Comparison of ENCODE assay signal across 1 cellular context in the genomic region with DNA sequence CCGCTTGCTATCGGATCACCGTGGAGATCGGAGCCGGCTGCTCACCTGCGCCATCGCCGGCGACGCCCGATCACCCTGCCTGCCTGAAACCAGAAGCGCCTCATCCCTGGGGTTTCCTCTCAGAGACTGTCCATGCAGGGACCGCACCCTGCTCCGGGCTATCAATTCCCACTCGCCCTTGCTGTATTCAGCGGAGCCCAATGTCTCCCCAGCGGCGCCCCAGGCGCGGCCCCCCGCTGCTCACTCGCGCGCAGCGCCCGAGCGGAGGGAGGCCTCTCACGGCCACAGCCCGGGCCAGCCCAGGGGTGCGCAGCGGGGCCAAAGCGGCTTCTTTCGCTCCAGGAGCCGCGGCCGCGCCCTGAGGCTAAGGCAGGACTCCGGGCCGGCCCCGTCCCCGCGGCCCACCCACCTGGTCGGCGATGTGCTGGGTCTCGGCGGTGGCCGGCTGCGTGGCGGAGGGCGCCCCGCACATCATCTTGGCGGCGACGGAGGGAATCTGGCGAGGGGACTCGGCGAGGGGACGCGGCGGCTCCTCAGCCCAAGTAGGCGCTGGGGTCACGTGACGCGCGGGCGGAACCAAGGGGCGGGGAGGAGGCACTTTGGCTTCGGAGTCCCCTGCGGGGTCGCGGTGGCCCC.
TF ChIP-seq lines count a peak whose summit lies in the region.

A gene with protein sequence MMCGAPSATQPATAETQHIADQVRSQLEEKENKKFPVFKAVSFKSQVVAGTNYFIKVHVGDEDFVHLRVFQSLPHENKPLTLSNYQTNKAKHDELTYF (minus strand): TSS at position 514 of the 636 bp plus-strand sequence. CDS start 39 bp downstream, at position 475.

TF ChIP-seq in K562, 482 proteins besides CTCF, POLR2A, EP300 and RAD21 (continued from another document):
- no peak for TF ChIP-seq ATF1 (CRISPR knock-in tag; IDR thresholded peaks at IDR 0.05)
- TF ChIP-seq ATF1 (tag; IDR thresholded peaks at IDR 0.05): peak; percentile 80
- TF ChIP-seq ZBED1 (IDR thresholded peaks at IDR 0.05): no peak
- TF ChIP-seq, protein P1, sequence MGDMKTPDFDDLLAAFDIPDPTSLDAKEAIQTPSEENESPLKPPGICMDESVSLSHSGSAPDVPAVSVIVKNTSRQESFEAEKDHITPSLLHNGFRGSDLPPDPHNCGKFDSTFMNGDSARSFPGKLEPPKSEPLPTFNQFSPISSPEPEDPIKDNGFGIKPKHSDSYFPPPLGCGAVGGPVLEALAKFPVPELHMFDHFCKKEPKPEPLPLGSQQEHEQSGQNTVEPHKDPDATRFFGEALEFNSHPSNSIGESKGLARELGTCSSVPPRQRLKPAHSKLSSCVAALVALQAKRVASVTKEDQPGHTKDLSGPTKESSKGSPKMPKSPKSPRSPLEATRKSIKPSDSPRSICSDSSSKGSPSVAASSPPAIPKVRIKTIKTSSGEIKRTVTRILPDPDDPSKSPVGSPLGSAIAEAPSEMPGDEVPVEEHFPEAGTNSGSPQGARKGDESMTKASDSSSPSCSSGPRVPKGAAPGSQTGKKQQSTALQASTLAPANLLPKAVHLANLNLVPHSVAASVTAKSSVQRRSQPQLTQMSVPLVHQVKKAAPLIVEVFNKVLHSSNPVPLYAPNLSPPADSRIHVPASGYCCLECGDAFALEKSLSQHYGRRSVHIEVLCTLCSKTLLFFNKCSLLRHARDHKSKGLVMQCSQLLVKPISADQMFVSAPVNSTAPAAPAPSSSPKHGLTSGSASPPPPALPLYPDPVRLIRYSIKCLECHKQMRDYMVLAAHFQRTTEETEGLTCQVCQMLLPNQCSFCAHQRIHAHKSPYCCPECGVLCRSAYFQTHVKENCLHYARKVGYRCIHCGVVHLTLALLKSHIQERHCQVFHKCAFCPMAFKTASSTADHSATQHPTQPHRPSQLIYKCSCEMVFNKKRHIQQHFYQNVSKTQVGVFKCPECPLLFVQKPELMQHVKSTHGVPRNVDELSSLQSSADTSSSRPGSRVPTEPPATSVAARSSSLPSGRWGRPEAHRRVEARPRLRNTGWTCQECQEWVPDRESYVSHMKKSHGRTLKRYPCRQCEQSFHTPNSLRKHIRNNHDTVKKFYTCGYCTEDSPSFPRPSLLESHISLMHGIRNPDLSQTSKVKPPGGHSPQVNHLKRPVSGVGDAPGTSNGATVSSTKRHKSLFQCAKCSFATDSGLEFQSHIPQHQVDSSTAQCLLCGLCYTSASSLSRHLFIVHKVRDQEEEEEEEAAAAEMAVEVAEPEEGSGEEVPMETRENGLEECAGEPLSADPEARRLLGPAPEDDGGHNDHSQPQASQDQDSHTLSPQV (IDR thresholded peaks at IDR 0.05): 0 out of 2 replicates have a peak, but pooled peaks have one; percentile 31
- TF ChIP-seq MXI1 (IDR thresholded peaks at IDR 0.05; ENCODE audit: low read depth, low read length): peak; percentile 20; the same call in 1 of the 2 replicates
- no peak for TF ChIP-seq NFRKB (IDR thresholded peaks at IDR 0.05; ENCODE audit: low read depth)
- peak; percentile 72 for TF ChIP-seq RB1 (IDR thresholded peaks at IDR 0.05; ENCODE audit: low read depth)
- TF ChIP-seq, protein P2, sequence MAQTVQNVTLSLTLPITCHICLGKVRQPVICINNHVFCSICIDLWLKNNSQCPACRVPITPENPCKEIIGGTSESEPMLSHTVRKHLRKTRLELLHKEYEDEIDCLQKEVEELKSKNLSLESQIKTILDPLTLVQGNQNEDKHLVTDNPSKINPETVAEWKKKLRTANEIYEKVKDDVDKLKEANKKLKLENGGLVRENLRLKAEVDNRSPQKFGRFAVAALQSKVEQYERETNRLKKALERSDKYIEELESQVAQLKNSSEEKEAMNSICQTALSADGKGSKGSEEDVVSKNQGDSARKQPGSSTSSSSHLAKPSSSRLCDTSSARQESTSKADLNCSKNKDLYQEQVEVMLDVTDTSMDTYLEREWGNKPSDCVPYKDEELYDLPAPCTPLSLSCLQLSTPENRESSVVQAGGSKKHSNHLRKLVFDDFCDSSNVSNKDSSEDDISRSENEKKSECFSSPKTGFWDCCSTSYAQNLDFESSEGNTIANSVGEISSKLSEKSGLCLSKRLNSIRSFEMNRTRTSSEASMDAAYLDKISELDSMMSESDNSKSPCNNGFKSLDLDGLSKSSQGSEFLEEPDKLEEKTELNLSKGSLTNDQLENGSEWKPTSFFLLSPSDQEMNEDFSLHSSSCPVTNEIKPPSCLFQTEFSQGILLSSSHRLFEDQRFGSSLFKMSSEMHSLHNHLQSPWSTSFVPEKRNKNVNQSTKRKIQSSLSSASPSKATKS (CRISPR knock-in tag; IDR thresholded peaks at IDR 0.05): no peak
- TF ChIP-seq SMAD1 (IDR thresholded peaks at IDR 0.05; ENCODE audit: low read depth, low read length, partially characterized antibody): no peak
- no peak for TF ChIP-seq ZNF12 (CRISPR knock-in tag; IDR thresholded peaks at IDR 0.05)
- TF ChIP-seq ZNF224 (CRISPR knock-in tag; IDR thresholded peaks at IDR 0.05): no peak
- no peak for TF ChIP-seq NCOA1 (IDR thresholded peaks at IDR 0.05; ENCODE audit: low read depth)
- TF ChIP-seq, protein P3, sequence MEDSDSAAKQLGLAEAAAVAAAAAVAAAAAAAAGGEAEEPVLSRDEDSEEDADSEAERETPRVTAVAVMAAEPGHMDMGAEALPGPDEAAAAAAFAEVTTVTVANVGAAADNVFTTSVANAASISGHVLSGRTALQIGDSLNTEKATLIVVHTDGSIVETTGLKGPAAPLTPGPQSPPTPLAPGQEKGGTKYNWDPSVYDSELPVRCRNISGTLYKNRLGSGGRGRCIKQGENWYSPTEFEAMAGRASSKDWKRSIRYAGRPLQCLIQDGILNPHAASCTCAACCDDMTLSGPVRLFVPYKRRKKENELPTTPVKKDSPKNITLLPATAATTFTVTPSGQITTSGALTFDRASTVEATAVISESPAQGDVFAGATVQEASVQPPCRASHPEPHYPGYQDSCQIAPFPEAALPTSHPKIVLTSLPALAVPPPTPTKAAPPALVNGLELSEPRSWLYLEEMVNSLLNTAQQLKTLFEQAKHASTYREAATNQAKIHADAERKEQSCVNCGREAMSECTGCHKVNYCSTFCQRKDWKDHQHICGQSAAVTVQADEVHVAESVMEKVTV (CRISPR knock-in tag; IDR thresholded peaks at IDR 0.05): no peak
- TF ChIP-seq, protein P4, sequence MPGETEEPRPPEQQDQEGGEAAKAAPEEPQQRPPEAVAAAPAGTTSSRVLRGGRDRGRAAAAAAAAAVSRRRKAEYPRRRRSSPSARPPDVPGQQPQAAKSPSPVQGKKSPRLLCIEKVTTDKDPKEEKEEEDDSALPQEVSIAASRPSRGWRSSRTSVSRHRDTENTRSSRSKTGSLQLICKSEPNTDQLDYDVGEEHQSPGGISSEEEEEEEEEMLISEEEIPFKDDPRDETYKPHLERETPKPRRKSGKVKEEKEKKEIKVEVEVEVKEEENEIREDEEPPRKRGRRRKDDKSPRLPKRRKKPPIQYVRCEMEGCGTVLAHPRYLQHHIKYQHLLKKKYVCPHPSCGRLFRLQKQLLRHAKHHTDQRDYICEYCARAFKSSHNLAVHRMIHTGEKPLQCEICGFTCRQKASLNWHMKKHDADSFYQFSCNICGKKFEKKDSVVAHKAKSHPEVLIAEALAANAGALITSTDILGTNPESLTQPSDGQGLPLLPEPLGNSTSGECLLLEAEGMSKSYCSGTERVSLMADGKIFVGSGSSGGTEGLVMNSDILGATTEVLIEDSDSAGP (CRISPR knock-in tag; IDR thresholded peaks at IDR 0.05): no peak
- TF ChIP-seq, protein P5, sequence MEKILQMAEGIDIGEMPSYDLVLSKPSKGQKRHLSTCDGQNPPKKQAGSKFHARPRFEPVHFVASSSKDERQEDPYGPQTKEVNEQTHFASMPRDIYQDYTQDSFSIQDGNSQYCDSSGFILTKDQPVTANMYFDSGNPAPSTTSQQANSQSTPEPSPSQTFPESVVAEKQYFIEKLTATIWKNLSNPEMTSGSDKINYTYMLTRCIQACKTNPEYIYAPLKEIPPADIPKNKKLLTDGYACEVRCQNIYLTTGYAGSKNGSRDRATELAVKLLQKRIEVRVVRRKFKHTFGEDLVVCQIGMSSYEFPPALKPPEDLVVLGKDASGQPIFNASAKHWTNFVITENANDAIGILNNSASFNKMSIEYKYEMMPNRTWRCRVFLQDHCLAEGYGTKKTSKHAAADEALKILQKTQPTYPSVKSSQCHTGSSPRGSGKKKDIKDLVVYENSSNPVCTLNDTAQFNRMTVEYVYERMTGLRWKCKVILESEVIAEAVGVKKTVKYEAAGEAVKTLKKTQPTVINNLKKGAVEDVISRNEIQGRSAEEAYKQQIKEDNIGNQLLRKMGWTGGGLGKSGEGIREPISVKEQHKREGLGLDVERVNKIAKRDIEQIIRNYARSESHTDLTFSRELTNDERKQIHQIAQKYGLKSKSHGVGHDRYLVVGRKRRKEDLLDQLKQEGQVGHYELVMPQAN (IDR thresholded peaks at IDR 0.05; ENCODE audit: borderline replicate concordance): no peak; the same call in 1 of the 2 replicates
